ENCODE assay signal across 1 cellular context in the genomic region with DNA sequence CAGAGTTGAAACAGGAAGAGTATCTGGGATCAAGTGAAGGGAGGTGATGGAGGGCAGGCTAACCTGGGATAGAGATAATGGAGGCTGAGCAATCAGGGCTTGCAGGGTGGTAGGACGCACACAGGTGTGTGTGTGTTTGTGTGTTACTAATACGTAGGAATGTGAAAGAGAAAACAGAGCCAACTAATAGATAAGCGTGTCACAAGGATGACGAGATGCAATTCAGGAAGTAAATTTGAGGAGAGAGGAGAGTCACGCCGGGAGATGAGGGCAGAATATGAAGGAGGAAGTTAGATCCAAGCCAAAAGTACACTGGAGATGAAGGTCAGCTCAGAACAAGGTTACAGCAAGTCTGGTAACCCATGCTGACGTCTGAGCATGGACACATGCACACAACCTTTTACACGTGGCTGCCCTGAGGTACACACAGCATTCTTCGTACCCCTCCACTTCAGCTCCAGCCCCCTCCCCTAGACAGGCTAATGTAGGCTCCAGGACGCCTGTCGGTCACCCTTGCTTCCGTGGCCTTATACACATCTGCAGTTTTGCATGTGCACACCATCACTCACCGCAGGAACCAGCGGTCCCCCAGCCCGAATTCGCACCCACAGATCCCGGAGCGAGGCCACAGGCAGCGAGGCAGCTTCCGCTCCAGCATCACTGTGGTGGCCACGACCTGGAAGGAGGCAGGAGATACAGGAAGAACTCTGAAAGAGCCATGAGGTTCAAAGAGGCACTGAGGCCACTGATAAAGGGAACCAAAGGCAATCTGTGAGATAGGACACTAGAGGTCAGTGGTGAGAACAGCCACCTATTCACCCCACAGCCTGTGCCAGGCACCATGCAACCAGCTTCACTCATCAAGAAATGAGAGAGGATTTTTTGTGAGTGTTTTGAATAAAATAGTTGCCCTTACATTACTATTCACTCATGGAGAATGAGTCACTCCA.
TF ChIP-seq lines count a peak whose summit lies in the region.

No MANE protein-coding gene starts in this region.

TF ChIP-seq in GM23338, 12 proteins besides CTCF, POLR2A, EP300 and RAD21 (continued from another document):
- TF ChIP-seq, protein P1, sequence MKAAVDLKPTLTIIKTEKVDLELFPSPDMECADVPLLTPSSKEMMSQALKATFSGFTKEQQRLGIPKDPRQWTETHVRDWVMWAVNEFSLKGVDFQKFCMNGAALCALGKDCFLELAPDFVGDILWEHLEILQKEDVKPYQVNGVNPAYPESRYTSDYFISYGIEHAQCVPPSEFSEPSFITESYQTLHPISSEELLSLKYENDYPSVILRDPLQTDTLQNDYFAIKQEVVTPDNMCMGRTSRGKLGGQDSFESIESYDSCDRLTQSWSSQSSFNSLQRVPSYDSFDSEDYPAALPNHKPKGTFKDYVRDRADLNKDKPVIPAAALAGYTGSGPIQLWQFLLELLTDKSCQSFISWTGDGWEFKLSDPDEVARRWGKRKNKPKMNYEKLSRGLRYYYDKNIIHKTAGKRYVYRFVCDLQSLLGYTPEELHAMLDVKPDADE (IDR thresholded peaks at IDR 0.05): no peak
- TF ChIP-seq EZH2 (IDR thresholded peaks at IDR 0.05; ENCODE audit: low read depth, unreplicated experiment) (no peak), POLR2AphosphoS5 (IDR thresholded peaks at IDR 0.05; ENCODE audit: low read depth) (no peak), ZNF331 (CRISPR knock-in tag; IDR thresholded peaks at IDR 0.05; ENCODE audit: low read depth) (no peak), CREB1 (CRISPR knock-in tag; IDR thresholded peaks at IDR 0.05; ENCODE audit: low read depth) (no peak), NANOG (IDR thresholded peaks at IDR 0.05; ENCODE audit: borderline replicate concordance) (no peak), ZNF462 (CRISPR knock-in tag; IDR thresholded peaks at IDR 0.05) (no peak), STAT1 (IDR thresholded peaks at IDR 0.05; ENCODE audit: unreplicated experiment) (no peak), JUNB (IDR thresholded peaks at IDR 0.05; ENCODE audit: unreplicated experiment) (no peak)
